8 cellular contexts compared by ENCODE assay signal in the genomic region with DNA sequence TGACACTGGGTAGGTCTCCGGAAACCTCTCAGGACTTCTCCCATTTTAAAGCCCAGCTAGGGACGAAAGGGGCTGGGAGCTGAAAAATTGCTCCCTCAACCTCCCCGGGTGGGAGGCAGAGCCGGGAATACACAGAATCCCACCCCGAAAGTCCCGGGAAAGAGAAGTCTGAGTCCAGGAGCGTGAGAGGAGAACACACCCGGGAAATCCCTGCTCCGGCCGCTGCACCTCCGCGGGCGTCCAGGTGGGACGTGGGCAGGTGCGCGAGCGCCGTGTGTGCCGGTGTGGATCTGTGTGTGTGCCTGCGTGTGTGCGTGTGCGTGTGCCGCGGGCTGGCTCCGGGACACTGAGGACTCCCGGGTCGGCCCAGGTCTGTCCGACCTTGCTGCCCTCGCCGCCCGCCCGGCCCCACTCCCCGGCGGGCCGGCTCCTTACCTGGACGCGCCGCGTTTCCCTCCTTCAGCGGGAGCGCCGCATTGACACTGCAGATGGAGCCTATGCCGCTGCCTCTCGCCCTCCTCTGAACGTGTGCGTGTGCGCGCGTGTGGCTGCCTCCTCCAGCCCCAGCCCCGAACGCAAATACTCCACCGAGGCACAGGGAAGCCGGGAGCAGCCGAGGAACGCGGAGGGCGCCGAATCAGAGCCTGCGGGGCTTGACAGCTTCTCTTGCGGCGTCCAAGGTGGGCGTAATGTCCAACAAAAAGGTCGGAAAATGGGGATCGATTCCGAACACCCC. TPM values are rescaled to one million over a fixed set of nuclear protein-coding genes. Genes with fewer than 3 reads are reported as not detected.
DNase-seq lines count a peak whose midpoint lies in the region; ATAC-seq and TF ChIP-seq lines count a peak whose summit lies in the region.

A gene with protein sequence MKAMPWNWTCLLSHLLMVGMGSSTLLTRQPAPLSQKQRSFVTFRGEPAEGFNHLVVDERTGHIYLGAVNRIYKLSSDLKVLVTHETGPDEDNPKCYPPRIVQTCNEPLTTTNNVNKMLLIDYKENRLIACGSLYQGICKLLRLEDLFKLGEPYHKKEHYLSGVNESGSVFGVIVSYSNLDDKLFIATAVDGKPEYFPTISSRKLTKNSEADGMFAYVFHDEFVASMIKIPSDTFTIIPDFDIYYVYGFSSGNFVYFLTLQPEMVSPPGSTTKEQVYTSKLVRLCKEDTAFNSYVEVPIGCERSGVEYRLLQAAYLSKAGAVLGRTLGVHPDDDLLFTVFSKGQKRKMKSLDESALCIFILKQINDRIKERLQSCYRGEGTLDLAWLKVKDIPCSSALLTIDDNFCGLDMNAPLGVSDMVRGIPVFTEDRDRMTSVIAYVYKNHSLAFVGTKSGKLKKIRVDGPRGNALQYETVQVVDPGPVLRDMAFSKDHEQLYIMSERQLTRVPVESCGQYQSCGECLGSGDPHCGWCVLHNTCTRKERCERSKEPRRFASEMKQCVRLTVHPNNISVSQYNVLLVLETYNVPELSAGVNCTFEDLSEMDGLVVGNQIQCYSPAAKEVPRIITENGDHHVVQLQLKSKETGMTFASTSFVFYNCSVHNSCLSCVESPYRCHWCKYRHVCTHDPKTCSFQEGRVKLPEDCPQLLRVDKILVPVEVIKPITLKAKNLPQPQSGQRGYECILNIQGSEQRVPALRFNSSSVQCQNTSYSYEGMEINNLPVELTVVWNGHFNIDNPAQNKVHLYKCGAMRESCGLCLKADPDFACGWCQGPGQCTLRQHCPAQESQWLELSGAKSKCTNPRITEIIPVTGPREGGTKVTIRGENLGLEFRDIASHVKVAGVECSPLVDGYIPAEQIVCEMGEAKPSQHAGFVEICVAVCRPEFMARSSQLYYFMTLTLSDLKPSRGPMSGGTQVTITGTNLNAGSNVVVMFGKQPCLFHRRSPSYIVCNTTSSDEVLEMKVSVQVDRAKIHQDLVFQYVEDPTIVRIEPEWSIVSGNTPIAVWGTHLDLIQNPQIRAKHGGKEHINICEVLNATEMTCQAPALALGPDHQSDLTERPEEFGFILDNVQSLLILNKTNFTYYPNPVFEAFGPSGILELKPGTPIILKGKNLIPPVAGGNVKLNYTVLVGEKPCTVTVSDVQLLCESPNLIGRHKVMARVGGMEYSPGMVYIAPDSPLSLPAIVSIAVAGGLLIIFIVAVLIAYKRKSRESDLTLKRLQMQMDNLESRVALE (N-terminal part only) (minus strand): TSS at position 484 of the 736 bp plus-strand sequence. CDS start 67,777 bp downstream, outside the sequence.

- peak within 1 kb of the TSS in 1 of 2 experiments; percentile 2 for H3K14ac ChIP-seq in mesenchymal stem cell (ENCODE audit: low read length in 2 of 2)

- H3K23ac ChIP-seq in mesenchymal stem cell (ENCODE audit: low read length in 2 of 2) = peak within 1 kb of the TSS in 1 of 2 experiments; percentile 63

- no peak within 1 kb of the TSS for H2BK120ac ChIP-seq in mesenchymal stem cell (ENCODE audit: low read depth, low read length)

- no peak within 1 kb of the TSS for H2BK12ac ChIP-seq in mesenchymal stem cell (ENCODE audit: low read length in 2 of 2)

- no peak for ATAC-seq in thoracic aorta (ENCODE audit: insufficient number of reproducible peaks, low FRiP score, low read depth)
- ATAC-seq in GM21737 (IDR thresholded peaks at IDR 0.05; ENCODE audit: unreplicated experiment) = no peak

- H4K20me1 ChIP-seq in Loucy (ENCODE audit: insufficient read depth, low read length, poor library complexity, severe bottlenecking) = no peaks in the 10 kb centered on the region

- H3K9me2 ChIP-seq in Loucy (replicated peaks; ENCODE audit: low read depth, low read length) = no peaks in the 10 kb centered on the region

- H3K4ac ChIP-seq in mesenchymal stem cell (ENCODE audit: low read depth in 1 of 2, low read length in 2 of 2) = no peak within 1 kb of the TSS

- no peak within 1 kb of the TSS for H4K8ac ChIP-seq in mesenchymal stem cell (ENCODE audit: low read length)

- H3K27me3 ChIP-seq in Loucy (ENCODE audit: insufficient read depth, low read length, poor library complexity, severe bottlenecking) (peaks cover 25% of the 10 kb centered on the region), mesenchymal stem cell (ENCODE audit: control insufficient read depth in 1 of 2, insufficient read depth in 1 of 2, low read length in 2 of 2) (peaks cover 8 to 84% of the 10 kb centered on the region in 2 experiments), thoracic aorta (replicated peaks; ENCODE audit: insufficient read depth) (no peaks in the 10 kb centered on the region)

- no peak within 1 kb of the TSS for H2BK15ac ChIP-seq in mesenchymal stem cell (ENCODE audit: low read depth, poor library complexity, severe bottlenecking)

- H3K79me1 ChIP-seq in mesenchymal stem cell (replicated peaks; ENCODE audit: low read length, poor library complexity, severe bottlenecking) = no peaks in the 10 kb centered on the region

- H3K4me2 ChIP-seq in Loucy (ENCODE audit: low read depth, low read length, poor library complexity, severe bottlenecking) (peak within 1 kb of the TSS; percentile 57), mesenchymal stem cell (ENCODE audit: low read length, poor library complexity, severe bottlenecking) (peak within 1 kb of the TSS; percentile 68)

- H3K27ac ChIP-seq in mesenchymal stem cell (ENCODE audit: low read length, poor library complexity, severe bottlenecking) = no peak within 1 kb of the TSS
- H3K27ac ChIP-seq in thoracic aorta = peak within 1 kb of the TSS; percentile 37 to 43

- H3K36me3 ChIP-seq in Loucy (ENCODE audit: insufficient read depth, low read length) = no peaks in the 10 kb centered on the region
- H3K36me3 ChIP-seq in mesenchymal stem cell (ENCODE audit: control insufficient read depth in 1 of 2, insufficient read depth in 2 of 2, low read depth in 1 of 2, low read length in 2 of 2) = peaks cover 0 to 3% of the 10 kb centered on the region in 2 experiments
- no peaks in the 10 kb centered on the region for H3K36me3 ChIP-seq in thoracic aorta

- WGBS in mesenchymal stem cell = 1% methylated on average over 49 of the region's 65 CpGs

- H2AK5ac ChIP-seq in mesenchymal stem cell (ENCODE audit: low read length, severe bottlenecking) = no peak within 1 kb of the TSS

- no peak within 1 kb of the TSS for H4K91ac ChIP-seq in mesenchymal stem cell (ENCODE audit: low read length)

- no peaks in the 10 kb centered on the region for H3K79me2 ChIP-seq in Loucy (ENCODE audit: insufficient read depth, low read length)

- no peak within 1 kb of the TSS for H3K18ac ChIP-seq in mesenchymal stem cell (ENCODE audit: low read depth in 1 of 2, low read length in 2 of 2)

- peaks cover 3% of the 10 kb centered on the region for H3K4me1 ChIP-seq in Loucy (ENCODE audit: insufficient read depth, low read length, poor library complexity, severe bottlenecking)
- H3K4me1 ChIP-seq in mesenchymal stem cell (ENCODE audit: control insufficient read depth, insufficient read depth, low read depth, low read length) = peaks cover 21% of the 10 kb centered on the region
- H3K4me1 ChIP-seq in thoracic aorta (ENCODE audit: control insufficient read depth in 1 of 2, low read depth in 2 of 2) = peaks cover 4 to 38% of the 10 kb centered on the region in 2 donors

- H2AFZ ChIP-seq in Loucy (ENCODE audit: low read length) = no peak within 1 kb of the TSS
- H2AFZ ChIP-seq in mesenchymal stem cell (ENCODE audit: low read depth, low read length) = no peak within 1 kb of the TSS

- H3K4me3 ChIP-seq in Loucy (ENCODE audit: low read length, poor library complexity, severe bottlenecking) (peak within 1 kb of the TSS; percentile 46), choroid plexus epithelial cell (ENCODE audit: low read depth, low read length) (peak within 1 kb of the TSS; percentile 20), mesenchymal stem cell (ENCODE audit: insufficient read depth in 1 of 2, low read depth in 1 of 2, low read length in 2 of 2) (peak within 1 kb of the TSS; percentile 48 to 89), thoracic aorta (peak within 1 kb of the TSS; percentile 81)

- H2BK5ac ChIP-seq in mesenchymal stem cell (ENCODE audit: low read depth, low read length, poor library complexity, severe bottlenecking) = no peak within 1 kb of the TSS

- no peak for TF ChIP-seq CTCF in Loucy (conservative IDR thresholded peaks at IDR 0.05; ENCODE audit: low read length)
- TF ChIP-seq CTCF in choroid plexus epithelial cell (conservative IDR thresholded peaks at IDR 0.05; ENCODE audit: low read depth, low read length) = no peak
- TF ChIP-seq CTCF in thoracic aorta (IDR thresholded peaks at IDR 0.05) = no peak

- H3F3A ChIP-seq in Loucy (ENCODE audit: low read depth) = no peaks in the 10 kb centered on the region

- H3K9ac ChIP-seq in Loucy (ENCODE audit: low read depth, low read length, poor library complexity, severe bottlenecking) (no peak within 1 kb of the TSS), mesenchymal stem cell (ENCODE audit: low read length) (peak within 1 kb of the TSS; percentile 84)

- H3K9me3 ChIP-seq in Loucy (ENCODE audit: insufficient read depth, low read depth, low read length) = no peaks in the 10 kb centered on the region
- no peaks in the 10 kb centered on the region for H3K9me3 ChIP-seq in mesenchymal stem cell (ENCODE audit: control insufficient read depth, low read length)
- H3K9me3 ChIP-seq in thoracic aorta = no peaks in the 10 kb centered on the region

- peak; percentile 37 for DNase-seq in AG20443 (ENCODE audit: low spot score)
- DNase-seq in choroid plexus epithelial cell (ENCODE audit: low read depth) = peak; percentile 9
- DNase-seq in mesenchymal stem cell = peak; percentile 10
- no peak for DNase-seq in thoracic aorta (ENCODE audit: low spot score)
- no peak for DNase-seq in CD1c-positive myeloid dendritic cell (ENCODE audit: extremely low spot score)
- DNase-seq in COLO829 (ENCODE audit: low spot score) = no peak

RNA-seq across cellular contexts. Expression of the gene that starts here (rescaled TPM):
- polyA plus RNA-seq in mesenchymal stem cell (2013, experiment 1 of 2) = 0.06 TPM
- polyA plus RNA-seq in mesenchymal stem cell (2013, experiment 2 of 2) = 0.07 TPM
- 10 to 100 TPM; 12.2 to 27.7 TPM for total RNA-seq in thoracic aorta

Comparison
In these comparisons a context has a peak if more than half of its experiments do, and no peak if none do; other contexts are left out.
1. DNase-seq: peak in AG20443 (single experiment), choroid plexus epithelial cell (single experiment) and mesenchymal stem cell (single experiment); none in thoracic aorta (single experiment), CD1c-positive myeloid dendritic cell (single experiment) and COLO829 (single experiment).
2. H3K4me3 ChIP-seq: peak in every context shown above with its lines; median percentile 81 in thoracic aorta; 68 in mesenchymal stem cell; 46 in Loucy; 20 in choroid plexus epithelial cell.